Comparison of ENCODE assay signal across 23 cellular contexts in the genomic region with DNA sequence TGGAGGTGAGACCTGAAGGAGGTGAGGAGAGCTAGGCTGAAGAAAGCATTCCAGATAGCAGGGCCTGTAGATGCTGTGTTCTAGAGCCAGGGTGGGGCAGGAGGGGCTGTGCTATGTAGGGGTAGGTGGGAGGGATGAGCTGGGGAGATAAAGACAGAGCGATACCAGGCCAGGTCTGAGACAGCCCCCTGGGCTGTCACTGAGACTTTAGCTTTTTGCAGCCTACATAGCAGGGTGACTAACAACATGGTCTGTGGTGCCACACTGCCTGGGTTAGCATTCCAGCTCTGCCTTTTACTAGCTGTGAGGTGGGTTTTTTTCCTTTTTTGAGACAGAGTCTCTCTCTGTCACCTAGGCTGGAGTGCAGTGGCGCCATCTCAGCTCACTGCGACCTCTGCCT. TPM values are rescaled to one million over a fixed set of nuclear protein-coding genes. Genes with fewer than 3 reads are reported as not detected.
A peak's percentile ranks its signal among the peaks of the same experiment; 100 is the strongest.
DNase-seq lines count a peak whose midpoint lies in the region; ATAC-seq, FAIRE-seq and TF ChIP-seq lines count a peak whose summit lies in the region.
"Had no signal": no experiment of that assay in that cellular context is flagged by ENCODE, and none has a peak within 500 bp of the region (broad histone marks: within the 10 kb centered on the region; RNA-seq: fewer than 3 reads in every experiment).

No MANE protein-coding gene starts in this region.

- H3K23ac ChIP-seq in H9 (ENCODE audit: insufficient read length, low read depth, low read length): no peak overlapping the region

- H3K4me3 Mint-ChIP-seq in activated naive CD8-positive, alpha-beta T cell treated with anti-CD3 and anti-CD28 coated beads, Interleukin-2, amount 10 ng/mL, durations not matched to agents 7 days and 5 days: no peak overlapping the region
- no peak overlapping the region for H3K4me3 Mint-ChIP-seq in activated naive CD8-positive, alpha-beta T cell treated with anti-CD3 and anti-CD28 coated beads for 36 hours
- H3K4me3 Mint-ChIP-seq in H9: no peak overlapping the region
- H3K4me3 Mint-ChIP-seq: CD14-positive monocyte; CD4-positive, alpha-beta memory T cell had no signal

- 0 out of 2 replicates have a peak, but pooled peaks have one; percentile 21 for TF ChIP-seq POLR2A in K562 (conservative IDR thresholded peaks at IDR 0.05)

- WGBS in H9 (ENCODE audit: extremely low coverage, insufficient read length, low lambda C conversion rate): no CpG with 5 or more reads among the region's 3 CpGs
- 77% methylated on average over 3 of the region's 3 CpGs for WGBS in K562 (ENCODE audit: insufficient coverage, low coverage, missing lambda C conversion rate)

- peaks cover 27% of the 10 kb centered on the region for H3K36me3 Mint-ChIP-seq in activated naive CD8-positive, alpha-beta T cell treated with anti-CD3 and anti-CD28 coated beads, Interleukin-2, amount 10 ng/mL, durations not matched to agents 7 days and 5 days
- H3K36me3 Mint-ChIP-seq in activated naive CD8-positive, alpha-beta T cell treated with anti-CD3 and anti-CD28 coated beads for 36 hours: peaks cover 26% of the 10 kb centered on the region
- H3K36me3 Mint-ChIP-seq in H9 (ENCODE audit: insufficient read depth in 1 of 3, low read depth in 3 of 3): peaks cover 42 to 80% (median 67%) of the 10 kb centered on the region in 3 experiments; a peak in 6 of 7 replicates

- H3K9me1 ChIP-seq in K562 (ENCODE audit: control insufficient read depth, insufficient read depth, low read length): no peaks in the 10 kb centered on the region

- no peak overlapping the region for H3K4me3 ChIP-seq in K562
- H3K4me3 ChIP-seq: BLaER1, GM12878, HAP-1 had no signal

- FAIRE-seq in K562 (lab: Jason Lieb, UNC): no peak
- FAIRE-seq: A204.1, GM12878, H1, HTR-8/SVneo had no signal

- no peak for TF ChIP-seq RAD21 in K562 (CRISPR knock-in tag; conservative IDR thresholded peaks at IDR 0.05 in 1 of 2, IDR thresholded peaks at IDR 0.05 in 1 of 2)

- H3K18ac ChIP-seq in H9 (ENCODE audit: insufficient read length, low read depth, low read length): no peak overlapping the region

- DNase-seq in activated naive CD8-positive, alpha-beta T cell treated with anti-CD3 and anti-CD28 coated beads, Interleukin-2, amount 10 ng/mL, durations not matched to agents 7 days and 5 days: no peak
- no peak for DNase-seq in activated naive CD8-positive, alpha-beta T cell treated with anti-CD3 and anti-CD28 coated beads for 36 hours
- DNase-seq in H9: no peak
- peak in 3 of 4 experiments; percentile 11 to 20 (median 20) for DNase-seq in K562 (ENCODE audit: extremely low read depth in 1 of 4, low spot score in 3 of 4)
- no peak for DNase-seq in HPDE6-E6E7 (ENCODE audit: extremely low spot score)
- no peak for DNase-seq in stimulated activated CD8-positive, alpha-beta memory T cell treated with anti-CD3 and anti-CD28 coated beads, Interleukin-4, amount 100 ng/mL, for 48 hours
- DNase-seq: Calu3; CD4-positive, alpha-beta memory T cell; DMS 273 treated with DMSO at 0.1 percent for 48 hours; DMS53; DND-41; EL; IMR-90; KBM-7 had no signal

- H3K27ac ChIP-seq in H9 (ENCODE audit: insufficient read length, low read depth, low read length) (no peak overlapping the region), K562 (ENCODE audit: extremely low read depth, low read depth, low read length) (no peak overlapping the region)
- H3K27ac ChIP-seq: BLaER1, HL-60 had no signal

- H4K91ac ChIP-seq in H9 (ENCODE audit: insufficient read length, low read depth, low read length): no peak overlapping the region

- no peaks in the 10 kb centered on the region for H3K27me3 ChIP-seq in H9 (ENCODE audit: insufficient read depth, low read length)
- no peaks in the 10 kb centered on the region for H3K27me3 ChIP-seq in K562 (ENCODE audit: control insufficient read depth in 2 of 2, insufficient read depth in 2 of 2, low read length in 2 of 2)
- H3K27me3 ChIP-seq: BLaER1 had no signal

- H3K9ac ChIP-seq in H9 (ENCODE audit: extremely low read depth, insufficient read length, low read length): no peak overlapping the region
- H3K9ac ChIP-seq in K562 (ENCODE audit: insufficient read depth in 1 of 2, low read depth in 2 of 2, low read length in 2 of 2): no peak overlapping the region
- H3K9ac ChIP-seq: BLaER1 had no signal

- in situ Hi-C loops in K562 (cut with MboI): no loop called here

- no TSS peak for BruUV-seq in K562 (replicated peaks; lab: Mats Ljungman, UMichigan)

- no peak overlapping the region for H3T11ph ChIP-seq in H9 (ENCODE audit: low read length)

- no peak overlapping the region for H3K14ac ChIP-seq in H9 (ENCODE audit: insufficient read depth, low read length)

- peaks cover 77% of the 10 kb centered on the region for H3K36me3 ChIP-seq in K562 (ENCODE audit: control insufficient read depth, insufficient read depth, low read length)

- no peak overlapping the region for H2BK12ac ChIP-seq in H9 (ENCODE audit: insufficient read length, low read depth, low read length)

- H3K56ac ChIP-seq in H9 (ENCODE audit: insufficient read length, low read depth, low read length): no peak overlapping the region

- no peak overlapping the region for H2BK120ac ChIP-seq in H9 (ENCODE audit: low read depth, low read length, poor library complexity, severe bottlenecking)

- intact Hi-C loops in K562 (cut with micrococcal nuclease): no loop called here

- POLR2A ChIA-PET in activated naive CD8-positive, alpha-beta T cell treated with anti-CD3 and anti-CD28 coated beads, Interleukin-2, amount 10 ng/mL, durations not matched to agents 7 days and 5 days (lab: Charles Lee): interaction anchor here (0.9 kb wide), 1 partner anchor 13 kb away, joined by 3 read pairs; no protein-coding TSS in a partner anchor
- POLR2A ChIA-PET in K562 (lab: Yijun Ruan, JAX): interaction anchor here (0.7 to 4.3 kb wide), 8 partner anchors 8 to 259 kb away, joined by 3 to 25 read pairs (median 5); partner anchors contain the start of genes GGA3 and NUP85

- H2BK15ac ChIP-seq in H9 (ENCODE audit: low read depth, low read length): no peak overlapping the region

- H3K27ac Mint-ChIP-seq in activated naive CD8-positive, alpha-beta T cell treated with anti-CD3 and anti-CD28 coated beads, Interleukin-2, amount 10 ng/mL, durations not matched to agents 7 days and 5 days: peak overlapping the region; percentile 38
- no peak overlapping the region for H3K27ac Mint-ChIP-seq in activated naive CD8-positive, alpha-beta T cell treated with anti-CD3 and anti-CD28 coated beads for 36 hours
- H3K27ac Mint-ChIP-seq in H9: peak overlapping the region in 2 of 3 experiments; percentile 52 to 90; a peak in 3 of 7 replicates

- H2AK5ac ChIP-seq in H9 (ENCODE audit: insufficient read length, low read length): no peak overlapping the region

- H3K4me1 Mint-ChIP-seq in activated naive CD8-positive, alpha-beta T cell treated with anti-CD3 and anti-CD28 coated beads, Interleukin-2, amount 10 ng/mL, durations not matched to agents 7 days and 5 days: peaks cover 4% of the 10 kb centered on the region
- H3K4me1 Mint-ChIP-seq in activated naive CD8-positive, alpha-beta T cell treated with anti-CD3 and anti-CD28 coated beads for 36 hours: peaks cover 3% of the 10 kb centered on the region
- H3K4me1 Mint-ChIP-seq in H9: no peaks in the 10 kb centered on the region
- H3K4me1 Mint-ChIP-seq: CD14-positive monocyte had no signal

- no peaks in the 10 kb centered on the region for H3K27me3 Mint-ChIP-seq in activated naive CD8-positive, alpha-beta T cell treated with anti-CD3 and anti-CD28 coated beads, Interleukin-2, amount 10 ng/mL, durations not matched to agents 7 days and 5 days
- H3K27me3 Mint-ChIP-seq in activated naive CD8-positive, alpha-beta T cell treated with anti-CD3 and anti-CD28 coated beads for 36 hours: no peaks in the 10 kb centered on the region
- no peaks in the 10 kb centered on the region for H3K27me3 Mint-ChIP-seq in H9 (ENCODE audit: low read depth)
- H3K27me3 Mint-ChIP-seq: CD4-positive, alpha-beta memory T cell had no signal

- H3K4me1 ChIP-seq in H9 (ENCODE audit: insufficient read depth, low read length) (no peaks in the 10 kb centered on the region), K562 (replicated peaks in 1 of 2; ENCODE audit: control insufficient read depth in 2 of 2, insufficient read depth in 2 of 2, low read length in 2 of 2) (no peaks in the 10 kb centered on the region)
- H3K4me1 ChIP-seq: BLaER1, HAP-1 had no signal

- no peak for TF ChIP-seq EP300 in K562 (IDR thresholded peaks at IDR 0.05; ENCODE audit: low read length)

- H3K23me2 ChIP-seq in H9 (ENCODE audit: insufficient read length, low read depth, low read length, poor library complexity, severe bottlenecking): no peaks in the 10 kb centered on the region

- H4K20me1 ChIP-seq in H9 (ENCODE audit: control insufficient read depth, insufficient read depth, insufficient read length) (no peaks in the 10 kb centered on the region), K562 (replicated peaks; ENCODE audit: control insufficient read depth, insufficient read depth, low read length) (0 out of 2 replicates have a peak, but pooled peaks cover 2% of the 10 kb centered on the region)
- H4K20me1 ChIP-seq: BLaER1 had no signal

- no peak for TF ChIP-seq CTCF in H9 (conservative IDR thresholded peaks at IDR 0.05)
- TF ChIP-seq CTCF in K562 (IDR thresholded peaks at IDR 0.05 in 2 of 3, conservative IDR thresholded peaks at IDR 0.05 in 1 of 3; ENCODE audit: insufficient read depth in 2 of 3, low read depth in 1 of 3, low read length in 3 of 3): no peak

- no peak for ATAC-seq in activated naive CD8-positive, alpha-beta T cell treated with anti-CD3 and anti-CD28 coated beads, Interleukin-2, amount 10 ng/mL, durations not matched to agents 7 days and 5 days (ENCODE audit: low read depth)
- ATAC-seq in K562 (peak; percentile 54), HG03432 (IDR thresholded peaks at IDR 0.05; ENCODE audit: unreplicated experiment) (no peak)
- ATAC-seq: GM12878 had no signal

- H3K79me1 ChIP-seq in H9 (ENCODE audit: insufficient read depth, low read depth, low read length, poor library complexity, severe bottlenecking): no peaks in the 10 kb centered on the region

- H3K9me3 ChIP-seq in H9 (ENCODE audit: control insufficient read depth, low read depth, low read length) (no peaks in the 10 kb centered on the region), K562 (replicated peaks; ENCODE audit: control insufficient read depth, insufficient read depth, low read depth, low read length) (no peaks in the 10 kb centered on the region)
- H3K9me3 ChIP-seq: BLaER1, HAP-1 had no signal

- no peaks in the 10 kb centered on the region for H3K79me2 ChIP-seq in H9 (ENCODE audit: insufficient read depth, low read length)
- 0 out of 3 replicates have a peak, but pooled peaks cover 5% of the 10 kb centered on the region for H3K79me2 ChIP-seq in K562 (ENCODE audit: control insufficient read depth, insufficient read depth, low read length)

- H3K4me2 ChIP-seq in H9 (ENCODE audit: insufficient read depth, insufficient read length, low read length): no peak overlapping the region
- H3K4me2 ChIP-seq in K562 (ENCODE audit: insufficient read depth, low read length): no peak overlapping the region
- H3K4me2 ChIP-seq: BLaER1 had no signal

- no peaks in the 10 kb centered on the region for H3K9me3 Mint-ChIP-seq in activated naive CD8-positive, alpha-beta T cell treated with anti-CD3 and anti-CD28 coated beads, Interleukin-2, amount 10 ng/mL, durations not matched to agents 7 days and 5 days
- H3K9me3 Mint-ChIP-seq in activated naive CD8-positive, alpha-beta T cell treated with anti-CD3 and anti-CD28 coated beads for 36 hours: no peaks in the 10 kb centered on the region
- no peaks in the 10 kb centered on the region for H3K9me3 Mint-ChIP-seq in H9
- H3K9me3 Mint-ChIP-seq: CD14-positive monocyte had no signal

- H4K8ac ChIP-seq in H9 (replicated peaks; ENCODE audit: insufficient read length, low read depth, low read length): no peak overlapping the region

- no peak overlapping the region for H3K4ac ChIP-seq in H9 (ENCODE audit: low read depth, low read length)

- no peak overlapping the region for H2AFZ ChIP-seq in H9 (ENCODE audit: low read length)
- no peak overlapping the region for H2AFZ ChIP-seq in K562 (ENCODE audit: low read depth, low read length)

- CTCF ChIA-PET in K562 (lab: Yijun Ruan, JAX; ENCODE audit: low intra/inter-chr PET ratio): no interaction called here

- no peak overlapping the region for H2BK20ac ChIP-seq in H9 (ENCODE audit: low read depth, low read length, poor library complexity, severe bottlenecking)

- H2BK5ac ChIP-seq in H9 (ENCODE audit: insufficient read length, low read length): no peak overlapping the region

- no peak overlapping the region for H4K5ac ChIP-seq in H9 (ENCODE audit: insufficient read length, low read depth, low read length)

RNA-seq across cellular contexts. Expression of gene NUP85, which starts 14.3 kb away (rescaled TPM):
- 100 to 1,000 TPM; 154 to 167 TPM for total RNA-seq in activated naive CD8-positive, alpha-beta T cell treated with anti-CD3 and anti-CD28 coated beads, Interleukin-2, amount 10 ng/mL, durations not matched to agents 7 days and 5 days
- 100 to 1,000 TPM; 134 to 137 TPM for total RNA-seq in activated naive CD8-positive, alpha-beta T cell treated with anti-CD3 and anti-CD28 coated beads for 36 hours
- total RNA-seq in H9 (2021) (136 and 145 TPM in 2 replicates), K562 (2014; rRNA removed) (50.2 and 52.4 TPM in 2 replicates), K562 (2014; rRNA removed; fragmentation: Illumina TruSeq; extraction: Trizol) (99.8 and 115 TPM in 2 replicates), K562 (2015; rRNA removed; fragmentation: Illumina TruSeq; extraction: Trizol) (77.1 and 81.2 TPM in 2 replicates), K562 (2021) (121 and 127 TPM in 2 replicates)
- total RNA-seq in K562 (2011; cell fraction: chromatin; rRNA removed; ENCODE audit: low replicate concordance): 303 and 492 TPM in 2 replicates
- 243 and 287 TPM in 2 replicates for total RNA-seq in K562 (2011; cell fraction: nucleolus; rRNA removed)
- 239 and 282 TPM in 2 replicates for total RNA-seq in K562 (2011; cell fraction: nucleoplasm; rRNA removed)
- polyA plus RNA-seq in K562 (2011; rRNA removed) (128 and 135 TPM in 2 replicates), K562 (2014; fragmentation: Illumina TruSeq; extraction: Trizol) (82.2 and 83.7 TPM in 2 replicates), K562 (2014; fragmentation: Nextera tagmentation; extraction: Ambion mirVana) (100 to 1,000 TPM; 156 to 177 TPM), K562 (2014; rRNA removed) (110 and 116 TPM in 2 replicates)
- 184 and 192 TPM in 2 replicates for polyA plus RNA-seq in K562 (2011; cell fraction: cytosol; rRNA removed)
- polyA plus RNA-seq in K562 (2011; cell fraction: nucleus; rRNA removed): 521 and 638 TPM in 2 replicates
- polyA plus RNA-seq in K562 (2012): 56.6 and 88.3 TPM in 2 replicates
- polyA minus RNA-seq in K562 (2011; rRNA and poly(A)+ RNA removed): 62.4 and 87.2 TPM in 2 replicates
- 45.2 and 54.1 TPM in 2 replicates for polyA minus RNA-seq in K562 (2011; cell fraction: cytosol; rRNA and poly(A)+ RNA removed)
- polyA minus RNA-seq in K562 (2011; cell fraction: nucleus; rRNA and poly(A)+ RNA removed): 79.4 and 108 TPM in 2 replicates

RNA-seq across cellular contexts. Expression of gene SUMO2, which starts 37.1 kb away (rescaled TPM):
- 100 to 1,000 TPM; 470 to 500 TPM for total RNA-seq in activated naive CD8-positive, alpha-beta T cell treated with anti-CD3 and anti-CD28 coated beads, Interleukin-2, amount 10 ng/mL, durations not matched to agents 7 days and 5 days
- total RNA-seq in activated naive CD8-positive, alpha-beta T cell treated with anti-CD3 and anti-CD28 coated beads for 36 hours: 100 to 1,000 TPM; 623 to 655 TPM
- total RNA-seq in H9 (2021) (813 and 824 TPM in 2 replicates), K562 (2014; rRNA removed) (170 and 203 TPM in 2 replicates), K562 (2014; rRNA removed; fragmentation: Illumina TruSeq; extraction: Trizol) (379 and 441 TPM in 2 replicates), K562 (2015; rRNA removed; fragmentation: Illumina TruSeq; extraction: Trizol) (361 and 419 TPM in 2 replicates), K562 (2021) (511 and 520 TPM in 2 replicates)
- 15.8 and 22.4 TPM in 2 replicates for total RNA-seq in K562 (2011; cell fraction: chromatin; rRNA removed; ENCODE audit: low replicate concordance)
- total RNA-seq in K562 (2011; cell fraction: nucleolus; rRNA removed): 14.9 and 18.3 TPM in 2 replicates
- 30.7 and 43.9 TPM in 2 replicates for total RNA-seq in K562 (2011; cell fraction: nucleoplasm; rRNA removed)
- polyA plus RNA-seq in K562 (2011; rRNA removed) (414 and 505 TPM in 2 replicates), K562 (2014; fragmentation: Illumina TruSeq; extraction: Trizol) (233 and 262 TPM in 2 replicates), K562 (2014; fragmentation: Nextera tagmentation; extraction: Ambion mirVana) (100 to 1,000 TPM; 570 to 733 TPM), K562 (2014; rRNA removed) (157 and 222 TPM in 2 replicates)
- polyA plus RNA-seq in K562 (2011; cell fraction: cytosol; rRNA removed): 43.5 and 104 TPM in 2 replicates
- polyA plus RNA-seq in K562 (2011; cell fraction: nucleus; rRNA removed): 60.3 and 118 TPM in 2 replicates
- polyA plus RNA-seq in K562 (2012): 290 and 393 TPM in 2 replicates
- 133 and 157 TPM in 2 replicates for polyA minus RNA-seq in K562 (2011; rRNA and poly(A)+ RNA removed)
- polyA minus RNA-seq in K562 (2011; cell fraction: cytosol; rRNA and poly(A)+ RNA removed): 208 and 214 TPM in 2 replicates
- 9.2 and 28.8 TPM in 2 replicates for polyA minus RNA-seq in K562 (2011; cell fraction: nucleus; rRNA and poly(A)+ RNA removed)

RNA-seq across cellular contexts. Expression of gene GGA3, which starts 41.6 kb away (rescaled TPM):
- total RNA-seq in activated naive CD8-positive, alpha-beta T cell treated with anti-CD3 and anti-CD28 coated beads, Interleukin-2, amount 10 ng/mL, durations not matched to agents 7 days and 5 days: 10 to 100 TPM; 92.9 to 95.2 TPM
- total RNA-seq in activated naive CD8-positive, alpha-beta T cell treated with anti-CD3 and anti-CD28 coated beads for 36 hours: 10 to 100 TPM; 63.7 to 72.0 TPM
- total RNA-seq in H9 (2021) (50.3 and 58.2 TPM in 2 replicates), K562 (2014; rRNA removed) (16.3 and 27.7 TPM in 2 replicates), K562 (2014; rRNA removed; fragmentation: Illumina TruSeq; extraction: Trizol) (25.4 and 26.5 TPM in 2 replicates), K562 (2015; rRNA removed; fragmentation: Illumina TruSeq; extraction: Trizol) (21.3 and 23.7 TPM in 2 replicates), K562 (2021) (60.9 and 64.9 TPM in 2 replicates)
- total RNA-seq in K562 (2011; cell fraction: chromatin; rRNA removed; ENCODE audit: low replicate concordance): 229 and 410 TPM in 2 replicates
- 168 and 211 TPM in 2 replicates for total RNA-seq in K562 (2011; cell fraction: nucleolus; rRNA removed)
- total RNA-seq in K562 (2011; cell fraction: nucleoplasm; rRNA removed): 138 and 145 TPM in 2 replicates
- polyA plus RNA-seq in K562 (2011; rRNA removed) (40.9 and 74.6 TPM in 2 replicates), K562 (2014; fragmentation: Illumina TruSeq; extraction: Trizol) (51.7 and 54.2 TPM in 2 replicates), K562 (2014; fragmentation: Nextera tagmentation; extraction: Ambion mirVana) (1 to 10 TPM; 5.7 to 6.3 TPM), K562 (2014; rRNA removed) (41.2 and 45.9 TPM in 2 replicates)
- 24.6 and 25.5 TPM in 2 replicates for polyA plus RNA-seq in K562 (2011; cell fraction: cytosol; rRNA removed)
- polyA plus RNA-seq in K562 (2011; cell fraction: nucleus; rRNA removed): 329 and 442 TPM in 2 replicates
- 65.7 and 79.7 TPM in 2 replicates for polyA plus RNA-seq in K562 (2012)
- polyA minus RNA-seq in K562 (2011; rRNA and poly(A)+ RNA removed): 76.1 and 105 TPM in 2 replicates
- 29.3 and 34.2 TPM in 2 replicates for polyA minus RNA-seq in K562 (2011; cell fraction: cytosol; rRNA and poly(A)+ RNA removed)
- 52.4 and 72.0 TPM in 2 replicates for polyA minus RNA-seq in K562 (2011; cell fraction: nucleus; rRNA and poly(A)+ RNA removed)

RNA-seq across cellular contexts. Expression of gene MRPS7, which starts 41.9 kb away (rescaled TPM):
- total RNA-seq in activated naive CD8-positive, alpha-beta T cell treated with anti-CD3 and anti-CD28 coated beads, Interleukin-2, amount 10 ng/mL, durations not matched to agents 7 days and 5 days: 10 to 100 TPM; 34.0 to 36.1 TPM
- 10 to 100 TPM; 93.5 to 96.9 TPM for total RNA-seq in activated naive CD8-positive, alpha-beta T cell treated with anti-CD3 and anti-CD28 coated beads for 36 hours
- 93.7 and 97.4 TPM in 2 replicates for total RNA-seq in H9 (2021)
- total RNA-seq in K562 (2011; cell fraction: chromatin; rRNA removed; ENCODE audit: low replicate concordance): 58.3 and 91.9 TPM in 2 replicates
- 73.0 and 88.6 TPM in 2 replicates for total RNA-seq in K562 (2011; cell fraction: nucleolus; rRNA removed)
- 64.5 and 67.2 TPM in 2 replicates for total RNA-seq in K562 (2011; cell fraction: nucleoplasm; rRNA removed)
- total RNA-seq in K562 (2014; rRNA removed): 115 and 137 TPM in 2 replicates
- 128 and 142 TPM in 2 replicates for total RNA-seq in K562 (2014; rRNA removed; fragmentation: Illumina TruSeq; extraction: Trizol)
- total RNA-seq in K562 (2015; rRNA removed; fragmentation: Illumina TruSeq; extraction: Trizol): 124 and 132 TPM in 2 replicates
- total RNA-seq in K562 (2021): 117 and 120 TPM in 2 replicates
- 90.8 and 115 TPM in 2 replicates for polyA plus RNA-seq in K562 (2011; rRNA removed)
- 83.0 and 98.9 TPM in 2 replicates for polyA plus RNA-seq in K562 (2011; cell fraction: cytosol; rRNA removed)
- polyA plus RNA-seq in K562 (2011; cell fraction: nucleus; rRNA removed): 73.0 and 76.0 TPM in 2 replicates
- 60.3 and 98.2 TPM in 2 replicates for polyA plus RNA-seq in K562 (2012)
- polyA plus RNA-seq in K562 (2014; fragmentation: Illumina TruSeq; extraction: Trizol): 140 and 153 TPM in 2 replicates
- polyA plus RNA-seq in K562 (2014; fragmentation: Nextera tagmentation; extraction: Ambion mirVana): 100 to 1,000 TPM; 236 to 244 TPM
- polyA plus RNA-seq in K562 (2014; rRNA removed): 107 and 126 TPM in 2 replicates
- 75.2 and 86.1 TPM in 2 replicates for polyA minus RNA-seq in K562 (2011; rRNA and poly(A)+ RNA removed)
- 34.9 and 44.7 TPM in 2 replicates for polyA minus RNA-seq in K562 (2011; cell fraction: cytosol; rRNA and poly(A)+ RNA removed)
- polyA minus RNA-seq in K562 (2011; cell fraction: nucleus; rRNA and poly(A)+ RNA removed): 34.5 and 47.3 TPM in 2 replicates

RNA-seq across cellular contexts. Expression of gene MIF4GD, which starts 51.2 kb away (rescaled TPM):
- total RNA-seq in activated naive CD8-positive, alpha-beta T cell treated with anti-CD3 and anti-CD28 coated beads, Interleukin-2, amount 10 ng/mL, durations not matched to agents 7 days and 5 days: 10 to 100 TPM; 44.4 to 44.8 TPM
- total RNA-seq in activated naive CD8-positive, alpha-beta T cell treated with anti-CD3 and anti-CD28 coated beads for 36 hours: 10 to 100 TPM; 35.3 to 38.1 TPM
- total RNA-seq in H9 (2021): 24.0 and 26.1 TPM in 2 replicates
- 28.8 and 42.4 TPM in 2 replicates for total RNA-seq in K562 (2011; cell fraction: chromatin; rRNA removed; ENCODE audit: low replicate concordance)
- 36.0 and 43.4 TPM in 2 replicates for total RNA-seq in K562 (2011; cell fraction: nucleolus; rRNA removed)
- total RNA-seq in K562 (2011; cell fraction: nucleoplasm; rRNA removed): 32.6 and 37.5 TPM in 2 replicates
- total RNA-seq in K562 (2014; rRNA removed): 22.4 and 25.2 TPM in 2 replicates
- total RNA-seq in K562 (2014; rRNA removed; fragmentation: Illumina TruSeq; extraction: Trizol): 11.8 and 12.3 TPM in 2 replicates
- total RNA-seq in K562 (2015; rRNA removed; fragmentation: Illumina TruSeq; extraction: Trizol): 13.2 and 14.0 TPM in 2 replicates
- 23.0 and 27.1 TPM in 2 replicates for total RNA-seq in K562 (2021)
- polyA plus RNA-seq in K562 (2011; rRNA removed): 50.8 and 53.9 TPM in 2 replicates
- polyA plus RNA-seq in K562 (2011; cell fraction: cytosol; rRNA removed): 71.3 and 91.1 TPM in 2 replicates
- 56.0 and 67.5 TPM in 2 replicates for polyA plus RNA-seq in K562 (2011; cell fraction: nucleus; rRNA removed)
- polyA plus RNA-seq in K562 (2012): 28.0 and 61.3 TPM in 2 replicates
- 25.5 and 28.1 TPM in 2 replicates for polyA plus RNA-seq in K562 (2014; fragmentation: Illumina TruSeq; extraction: Trizol)
- polyA plus RNA-seq in K562 (2014; fragmentation: Nextera tagmentation; extraction: Ambion mirVana): 10 to 100 TPM; 46.7 to 63.8 TPM
- 30.6 and 36.0 TPM in 2 replicates for polyA plus RNA-seq in K562 (2014; rRNA removed)
- polyA minus RNA-seq in K562 (2011; rRNA and poly(A)+ RNA removed): 25.6 TPM in 2 replicates
- polyA minus RNA-seq in K562 (2011; cell fraction: cytosol; rRNA and poly(A)+ RNA removed): 13.5 and 16.8 TPM in 2 replicates
- 8.3 and 15.0 TPM in 2 replicates for polyA minus RNA-seq in K562 (2011; cell fraction: nucleus; rRNA and poly(A)+ RNA removed)

Comparison
In these comparisons a context has a peak if more than half of its experiments do, and no peak if none do; other contexts are left out.
1. DNase-seq: peak in K562 (3 of 4); none in activated naive CD8-positive, alpha-beta T cell treated with anti-CD3 and anti-CD28 coated beads, Interleukin-2, amount 10 ng/mL, durations not matched to agents 7 days and 5 days (single experiment), activated naive CD8-positive, alpha-beta T cell treated with anti-CD3 and anti-CD28 coated beads for 36 hours (single experiment), H9 (single experiment), HPDE6-E6E7 (single experiment) and stimulated activated CD8-positive, alpha-beta memory T cell treated with anti-CD3 and anti-CD28 coated beads, Interleukin-4, amount 100 ng/mL, for 48 hours (single experiment).